ENCODE assay signal across 1 cellular context in the genomic region with DNA sequence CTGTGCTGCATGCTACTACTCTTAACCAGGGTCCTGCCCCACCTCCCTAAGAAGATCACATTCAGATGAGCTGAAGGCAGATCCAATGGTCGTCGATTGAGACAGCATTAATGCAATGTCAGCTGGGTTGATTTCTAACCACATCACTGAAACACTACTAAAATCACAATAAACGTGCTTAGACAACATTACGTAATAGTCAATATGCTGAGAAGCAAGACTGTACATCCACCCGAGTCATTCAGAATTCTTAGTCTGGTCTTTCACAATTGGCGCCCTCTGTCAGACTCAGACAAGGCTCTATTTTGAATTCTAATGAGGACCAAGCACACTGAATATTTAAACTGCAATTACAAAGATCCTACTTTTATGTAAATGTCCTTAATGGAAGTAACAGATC.
TF ChIP-seq lines count a peak whose summit lies in the region.

No MANE protein-coding gene starts in this region.

TF ChIP-seq in HEK293, 187 proteins besides CTCF, POLR2A, EP300 and RAD21 (continued from another document):
- no peak for TF ChIP-seq ZNF621 (tag by site-specific recombination; IDR thresholded peaks at IDR 0.05)
- no peak for TF ChIP-seq ZNF146 (tag by site-specific recombination; IDR thresholded peaks at IDR 0.05)
